In the genomic region with DNA sequence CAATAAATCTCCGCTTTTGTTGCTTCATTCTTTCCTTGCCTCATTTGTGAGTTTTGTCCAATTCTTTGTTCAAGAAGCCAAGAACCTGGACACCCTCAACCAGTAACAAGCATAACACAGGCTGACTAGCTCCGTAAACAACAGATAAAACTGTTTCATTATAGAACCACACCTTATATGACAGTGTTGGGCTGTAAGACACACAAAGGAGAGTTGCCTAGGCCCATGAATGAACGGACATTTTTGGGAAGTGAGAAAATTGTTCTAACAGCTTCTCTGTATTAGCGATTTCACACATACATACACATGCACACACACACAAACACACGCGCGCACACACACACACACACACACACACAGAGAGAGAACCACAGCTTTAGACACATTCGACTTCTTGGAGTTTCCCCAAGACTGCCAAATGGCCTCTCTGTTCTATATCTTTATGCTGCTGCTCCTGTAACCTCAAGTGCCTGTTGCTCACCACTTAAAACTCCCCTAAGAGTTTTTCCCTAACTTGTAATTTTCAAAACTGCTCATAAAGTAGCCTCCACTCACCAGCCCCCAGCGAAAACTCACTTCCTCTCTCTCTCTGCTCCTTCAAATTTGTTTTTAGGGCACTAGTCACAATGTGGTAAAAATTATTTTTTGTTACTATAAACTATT, we compare ENCODE assay signal across 1 cellular context.
TF ChIP-seq lines count a peak whose summit lies in the region.

No MANE protein-coding gene starts in this region.

TF ChIP-seq in GM12878, 131 proteins besides CTCF, POLR2A, EP300 and RAD21 (continued from another document and continues in another):
- TF ChIP-seq YY1 (IDR thresholded peaks at IDR 0.05; ENCODE audit: low read depth, low read length) (peak; percentile 81), TCF3 (IDR thresholded peaks at IDR 0.05; ENCODE audit: borderline replicate concordance, insufficient read depth, low read depth, low read length) (0 out of 2 replicates have a peak, but pooled peaks have one; percentile 61), EGR1 (IDR thresholded peaks at IDR 0.05; ENCODE audit: borderline replicate concordance in 1 of 2, low read depth in 2 of 2, low read length in 2 of 2) (no peak), POU2F2 (IDR thresholded peaks at IDR 0.05; ENCODE audit: borderline replicate concordance, low read depth, low read length) (peak; percentile 89; the same call in 1 of the 3 replicates), EED (IDR thresholded peaks at IDR 0.05; ENCODE audit: low read depth) (peak; percentile 84), TCF12 (IDR thresholded peaks at IDR 0.05; ENCODE audit: low read depth, low read length) (peak; percentile 51; the same call in 1 of the 2 replicates), ATF7 (IDR thresholded peaks at IDR 0.05; ENCODE audit: low read depth) (peak; percentile 90), CBFB (IDR thresholded peaks at IDR 0.05; ENCODE audit: low read depth) (peak; percentile 50; the same call in 1 of the 2 replicates), ZSCAN29 (IDR thresholded peaks at IDR 0.05) (peak; percentile 73; the same call in 1 of the 2 replicates), POLR2AphosphoS5 (IDR thresholded peaks at IDR 0.05; ENCODE audit: low read length) (peak; percentile 51; the same call in 1 of the 2 replicates), FOXK2 (IDR thresholded peaks at IDR 0.05) (no peak), ZNF687 (IDR thresholded peaks at IDR 0.05) (peak; percentile 74), WRNIP1 (IDR thresholded peaks at IDR 0.05; ENCODE audit: borderline replicate concordance, low read depth, low read length) (peak; percentile 94; the same call in 1 of the 2 replicates), PAX5 (IDR thresholded peaks at IDR 0.05; ENCODE audit: borderline replicate concordance, low read depth, low read length) (peak; percentile 75; the same call in 1 of the 2 replicates), CHD2 (IDR thresholded peaks at IDR 0.05; ENCODE audit: borderline replicate concordance, low read depth, low read length) (peak; percentile 81), ETV6 (conservative IDR thresholded peaks at IDR 0.05 in 1 of 2, IDR thresholded peaks at IDR 0.05 in 1 of 2; ENCODE audit: borderline replicate concordance in 1 of 2, low read depth in 1 of 2) (peak in 1 of 2 experiments; percentile 81; a peak in 2 of 4 replicates), CREB1 (IDR thresholded peaks at IDR 0.05; ENCODE audit: low read depth) (peak; percentile 48; the same call in 1 of the 2 replicates), SUPT20H (IDR thresholded peaks at IDR 0.05; ENCODE audit: borderline replicate concordance, control insufficient read depth, low read depth, low read length) (no peak), CBX3 (IDR thresholded peaks at IDR 0.05; ENCODE audit: borderline replicate concordance, low read depth) (no peak), MTA3 (IDR thresholded peaks at IDR 0.05; ENCODE audit: borderline replicate concordance, low read length) (0 out of 2 replicates have a peak, but pooled peaks have one; percentile 72), ZNF274 (IDR thresholded peaks at IDR 0.05; ENCODE audit: insufficient read depth, insufficient read length) (no peak), NKRF (conservative IDR thresholded peaks at IDR 0.05) (peak; percentile 65), ZBTB11 (CRISPR knock-in tag; IDR thresholded peaks at IDR 0.05) (no peak)
- TF ChIP-seq, protein P1, sequence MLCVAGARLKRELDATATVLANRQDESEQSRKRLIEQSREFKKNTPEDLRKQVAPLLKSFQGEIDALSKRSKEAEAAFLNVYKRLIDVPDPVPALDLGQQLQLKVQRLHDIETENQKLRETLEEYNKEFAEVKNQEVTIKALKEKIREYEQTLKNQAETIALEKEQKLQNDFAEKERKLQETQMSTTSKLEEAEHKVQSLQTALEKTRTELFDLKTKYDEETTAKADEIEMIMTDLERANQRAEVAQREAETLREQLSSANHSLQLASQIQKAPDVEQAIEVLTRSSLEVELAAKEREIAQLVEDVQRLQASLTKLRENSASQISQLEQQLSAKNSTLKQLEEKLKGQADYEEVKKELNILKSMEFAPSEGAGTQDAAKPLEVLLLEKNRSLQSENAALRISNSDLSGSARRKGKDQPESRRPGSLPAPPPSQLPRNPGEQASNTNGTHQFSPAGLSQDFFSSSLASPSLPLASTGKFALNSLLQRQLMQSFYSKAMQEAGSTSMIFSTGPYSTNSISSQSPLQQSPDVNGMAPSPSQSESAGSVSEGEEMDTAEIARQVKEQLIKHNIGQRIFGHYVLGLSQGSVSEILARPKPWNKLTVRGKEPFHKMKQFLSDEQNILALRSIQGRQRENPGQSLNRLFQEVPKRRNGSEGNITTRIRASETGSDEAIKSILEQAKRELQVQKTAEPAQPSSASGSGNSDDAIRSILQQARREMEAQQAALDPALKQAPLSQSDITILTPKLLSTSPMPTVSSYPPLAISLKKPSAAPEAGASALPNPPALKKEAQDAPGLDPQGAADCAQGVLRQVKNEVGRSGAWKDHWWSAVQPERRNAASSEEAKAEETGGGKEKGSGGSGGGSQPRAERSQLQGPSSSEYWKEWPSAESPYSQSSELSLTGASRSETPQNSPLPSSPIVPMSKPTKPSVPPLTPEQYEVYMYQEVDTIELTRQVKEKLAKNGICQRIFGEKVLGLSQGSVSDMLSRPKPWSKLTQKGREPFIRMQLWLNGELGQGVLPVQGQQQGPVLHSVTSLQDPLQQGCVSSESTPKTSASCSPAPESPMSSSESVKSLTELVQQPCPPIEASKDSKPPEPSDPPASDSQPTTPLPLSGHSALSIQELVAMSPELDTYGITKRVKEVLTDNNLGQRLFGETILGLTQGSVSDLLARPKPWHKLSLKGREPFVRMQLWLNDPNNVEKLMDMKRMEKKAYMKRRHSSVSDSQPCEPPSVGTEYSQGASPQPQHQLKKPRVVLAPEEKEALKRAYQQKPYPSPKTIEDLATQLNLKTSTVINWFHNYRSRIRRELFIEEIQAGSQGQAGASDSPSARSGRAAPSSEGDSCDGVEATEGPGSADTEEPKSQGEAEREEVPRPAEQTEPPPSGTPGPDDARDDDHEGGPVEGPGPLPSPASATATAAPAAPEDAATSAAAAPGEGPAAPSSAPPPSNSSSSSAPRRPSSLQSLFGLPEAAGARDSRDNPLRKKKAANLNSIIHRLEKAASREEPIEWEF (IDR thresholded peaks at IDR 0.05; ENCODE audit: insufficient replicate concordance, low read depth, low read length), result peak; percentile 56
- TF ChIP-seq, protein P2, sequence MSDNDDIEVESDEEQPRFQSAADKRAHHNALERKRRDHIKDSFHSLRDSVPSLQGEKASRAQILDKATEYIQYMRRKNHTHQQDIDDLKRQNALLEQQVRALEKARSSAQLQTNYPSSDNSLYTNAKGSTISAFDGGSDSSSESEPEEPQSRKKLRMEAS (IDR thresholded peaks at IDR 0.05; ENCODE audit: low read depth, low read length), result no peak
- TF ChIP-seq, protein P3, sequence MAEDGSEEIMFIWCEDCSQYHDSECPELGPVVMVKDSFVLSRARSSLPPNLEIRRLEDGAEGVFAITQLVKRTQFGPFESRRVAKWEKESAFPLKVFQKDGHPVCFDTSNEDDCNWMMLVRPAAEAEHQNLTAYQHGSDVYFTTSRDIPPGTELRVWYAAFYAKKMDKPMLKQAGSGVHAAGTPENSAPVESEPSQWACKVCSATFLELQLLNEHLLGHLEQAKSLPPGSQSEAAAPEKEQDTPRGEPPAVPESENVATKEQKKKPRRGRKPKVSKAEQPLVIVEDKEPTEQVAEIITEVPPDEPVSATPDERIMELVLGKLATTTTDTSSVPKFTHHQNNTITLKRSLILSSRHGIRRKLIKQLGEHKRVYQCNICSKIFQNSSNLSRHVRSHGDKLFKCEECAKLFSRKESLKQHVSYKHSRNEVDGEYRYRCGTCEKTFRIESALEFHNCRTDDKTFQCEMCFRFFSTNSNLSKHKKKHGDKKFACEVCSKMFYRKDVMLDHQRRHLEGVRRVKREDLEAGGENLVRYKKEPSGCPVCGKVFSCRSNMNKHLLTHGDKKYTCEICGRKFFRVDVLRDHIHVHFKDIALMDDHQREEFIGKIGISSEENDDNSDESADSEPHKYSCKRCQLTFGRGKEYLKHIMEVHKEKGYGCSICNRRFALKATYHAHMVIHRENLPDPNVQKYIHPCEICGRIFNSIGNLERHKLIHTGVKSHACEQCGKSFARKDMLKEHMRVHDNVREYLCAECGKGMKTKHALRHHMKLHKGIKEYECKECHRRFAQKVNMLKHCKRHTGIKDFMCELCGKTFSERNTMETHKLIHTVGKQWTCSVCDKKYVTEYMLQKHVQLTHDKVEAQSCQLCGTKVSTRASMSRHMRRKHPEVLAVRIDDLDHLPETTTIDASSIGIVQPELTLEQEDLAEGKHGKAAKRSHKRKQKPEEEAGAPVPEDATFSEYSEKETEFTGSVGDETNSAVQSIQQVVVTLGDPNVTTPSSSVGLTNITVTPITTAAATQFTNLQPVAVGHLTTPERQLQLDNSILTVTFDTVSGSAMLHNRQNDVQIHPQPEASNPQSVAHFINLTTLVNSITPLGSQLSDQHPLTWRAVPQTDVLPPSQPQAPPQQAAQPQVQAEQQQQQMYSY (CRISPR knock-in tag; IDR thresholded peaks at IDR 0.05), result no peak
